9 cellular contexts compared by ENCODE assay signal in the genomic region with DNA sequence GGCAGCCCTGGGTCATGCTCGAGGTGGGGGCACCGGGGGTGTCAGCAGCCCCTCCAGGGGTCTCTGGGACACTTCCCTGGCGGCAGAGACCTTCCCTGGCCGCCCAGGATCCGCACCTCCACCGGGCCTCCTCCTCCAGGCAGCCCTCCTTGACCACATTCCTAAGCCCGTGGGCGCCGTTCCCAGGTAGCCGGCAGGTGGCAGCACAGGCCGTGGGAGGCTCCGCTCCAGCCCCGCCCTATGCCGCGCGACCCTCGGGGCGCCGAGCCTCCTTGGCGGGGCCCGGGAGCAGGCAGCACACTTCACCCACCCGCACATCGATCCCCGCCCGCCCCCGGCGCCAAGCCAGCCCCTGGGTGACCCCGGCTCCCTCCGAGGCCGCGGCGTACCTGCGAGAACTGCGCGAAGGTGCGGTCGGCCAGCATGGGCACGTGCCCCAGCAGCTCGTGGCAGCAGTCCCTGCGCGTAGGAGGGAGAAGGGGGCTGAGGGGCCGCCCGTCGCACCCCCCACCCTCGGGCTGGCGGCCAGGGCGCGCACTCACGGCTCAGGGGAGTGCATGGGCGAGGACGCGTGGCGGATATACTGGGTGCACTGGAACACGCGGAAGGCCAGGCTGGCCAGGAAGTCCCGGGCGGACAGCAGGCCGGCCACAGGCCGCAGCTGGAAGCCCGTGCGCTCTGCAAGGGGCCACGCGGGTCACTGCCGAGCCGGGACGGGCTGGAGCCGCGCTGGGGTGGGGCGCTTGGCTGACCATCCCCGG. TPM values are rescaled to one million over a fixed set of nuclear protein-coding genes. Genes with fewer than 3 reads are reported as not detected.
DNase-seq lines count a peak whose midpoint lies in the region; ATAC-seq, FAIRE-seq and TF ChIP-seq lines count a peak whose summit lies in the region.
"Had no signal": no experiment of that assay in that cellular context is flagged by ENCODE, and none has a peak within 500 bp of the region (broad histone marks: within the 10 kb centered on the region; RNA-seq: fewer than 3 reads in every experiment).

No MANE protein-coding gene starts in this region.

- no peak overlapping the region for H3K27ac ChIP-seq in esophagus (ENCODE audit: low read depth in 2 of 2, low read length in 1 of 2)
- no peak overlapping the region for H3K27ac ChIP-seq in psoas muscle

- 4 to 5% methylated on average over 63 to 70 of the region's 70 CpGs for WGBS in esophagus, 2 donors
- WGBS in psoas muscle, 3 donors, result 6 to 8% (median 7%) methylated on average over 52 to 70 of the region's 70 CpGs

- no peak for FAIRE-seq in HTR-8/SVneo (lab: Jason Lieb, UNC)

- H3K4me1 ChIP-seq in esophagus (ENCODE audit: control insufficient read depth in 2 of 2, insufficient read depth in 2 of 2, low read length in 1 of 2), result peaks cover 0 to 4% of the 10 kb centered on the region in 2 donors
- peaks cover 5% of the 10 kb centered on the region for H3K4me1 ChIP-seq in psoas muscle

- DNase-seq in SKM-1 (lab: John Stamatoyannopoulos, UW; ENCODE audit: unreplicated experiment), result peak; percentile 2
- DNase-seq in SKM-1 treated with dmso at 0.1 percent for 144 hours (lab: John Stamatoyannopoulos, UW; ENCODE audit: unreplicated experiment), result no peak
- peak; percentile 44 to 56 for DNase-seq in activated CD4-positive, alpha-beta T cell treated with anti-CD3 and anti-CD28 coated beads, Interleukin-2, amount 50 U/mL, for 48 hours
- DNase-seq in psoas muscle, result no peak
- no peak for DNase-seq in HTR-8/SVneo (ENCODE audit: insufficient read length, low spot score)
- DNase-seq in NCI-H2107 treated with DMSO at 0.1 percent for 48 hours (lab: John Stamatoyannopoulos, UW; ENCODE audit: unreplicated experiment), result no peak

- intact Hi-C loops in psoas muscle (cut with DNase I), result loop anchor here in 1 of 2 donors (10.0 kb wide), 1 partner anchor 249 kb away; no protein-coding TSS in a partner anchor

- ATAC-seq in psoas muscle (peak; percentile 43 to 72 (median 48)), GM18870 (IDR thresholded peaks at IDR 0.05; ENCODE audit: unreplicated experiment) (no peak)

- H3K9me3 ChIP-seq in esophagus (ENCODE audit: control insufficient read depth in 2 of 2, insufficient read depth in 1 of 2, low read depth in 1 of 2, low read length in 1 of 2) (no peaks in the 10 kb centered on the region), psoas muscle (no peaks in the 10 kb centered on the region)

- peaks cover 3 to 4% of the 10 kb centered on the region in 2 donors for H3K27me3 ChIP-seq in esophagus (ENCODE audit: control insufficient read depth in 1 of 2, insufficient read depth in 2 of 2, low read length in 2 of 2)
- H3K27me3 ChIP-seq in psoas muscle (ENCODE audit: insufficient read depth in 3 of 3, low read length in 2 of 3), result peaks cover 0 to 68% (median 9%) of the 10 kb centered on the region in 3 donors

- H3K4me3 ChIP-seq in esophagus (ENCODE audit: low read depth in 1 of 2, low read length in 2 of 2), result peak overlapping the region; percentile 2 to 35
- peak overlapping the region; percentile 49 for H3K4me3 ChIP-seq in psoas muscle

- peak; percentile 53 for TF ChIP-seq CTCF in psoas muscle (IDR thresholded peaks at IDR 0.05)

- H3K36me3 ChIP-seq in esophagus (ENCODE audit: control insufficient read depth in 2 of 2, insufficient read depth in 2 of 2, low read length in 1 of 2) (no peaks in the 10 kb centered on the region), psoas muscle (ENCODE audit: insufficient read depth in 1 of 2, low read depth in 1 of 2) (no peaks in the 10 kb centered on the region)

RNA-seq across cellular contexts. Expression of a gene that starts 5.3 kb away (rescaled TPM):
- polyA plus RNA-seq in esophagus (1 to 10 TPM; 1.4 to 3.3 TPM), psoas muscle (1 to 10 TPM in 1 of 3 donors, under 1 TPM in 1, not detected in 1; 0.65 to 2.8 TPM)
- total RNA-seq in psoas muscle, result not detected
- total RNA-seq: skeletal muscle tissue had no signal

RNA-seq across cellular contexts. Expression of a gene that starts 5.3 kb away (rescaled TPM):
- 1 to 10 TPM in 1 of 2 donors, under 1 TPM in 1; 0.24 to 1.7 TPM for polyA plus RNA-seq in esophagus
- total RNA-seq in psoas muscle, result under 1 TPM in 1 of 4 donors, not detected in 3; 0.34 TPM
- polyA plus RNA-seq in psoas muscle, result under 1 TPM in 1 of 3 donors, not detected in 2; 0.16 TPM
- total RNA-seq: skeletal muscle tissue had no signal

RNA-seq across cellular contexts. Expression of a gene that starts 27.1 kb away (rescaled TPM):
- polyA plus RNA-seq in esophagus, result 1 to 10 TPM; 2.4 to 3.2 TPM
- 100 to 1,000 TPM in 3 of 4 donors, 10 to 100 TPM in 1; 60.2 to 471 (median 119) TPM for total RNA-seq in psoas muscle
- 10 to 100 TPM in 2 of 3 donors, 1 to 10 TPM in 1; 5.9 to 38.4 (median 14.6) TPM for polyA plus RNA-seq in psoas muscle

Comparison
In these comparisons a context has a peak if more than half of its experiments do, and no peak if none do; other contexts are left out.
1. DNase-seq: peak in SKM-1 (single experiment) and activated CD4-positive, alpha-beta T cell treated with anti-CD3 and anti-CD28 coated beads, Interleukin-2, amount 50 U/mL, for 48 hours (2 of 2); none in SKM-1 treated with dmso at 0.1 percent for 144 hours (single experiment), psoas muscle (0 of 2), HTR-8/SVneo (single experiment) and NCI-H2107 treated with DMSO at 0.1 percent for 48 hours (single experiment).